Comparison of ENCODE assay signal across 29 cellular contexts in the genomic region with DNA sequence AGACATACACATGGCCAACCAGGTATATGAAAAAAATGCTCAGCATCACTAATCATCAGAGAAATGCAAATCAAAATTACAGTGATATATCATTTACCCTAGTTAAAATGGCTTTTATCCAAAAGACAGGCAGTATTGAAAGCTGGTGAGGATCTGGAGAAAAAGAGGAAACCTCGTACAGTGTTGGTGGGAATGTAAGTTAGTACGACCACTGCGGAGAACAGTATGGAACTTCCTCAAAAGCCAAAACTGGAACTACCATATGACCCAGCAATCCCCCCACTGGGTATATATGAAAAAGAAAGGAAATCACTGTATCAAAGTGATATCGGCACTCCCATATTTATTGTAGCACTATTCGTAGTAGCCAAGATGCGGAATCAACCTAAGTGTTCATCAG.
"Had no signal": no experiment of that assay in that cellular context is flagged by ENCODE, and none has a peak within 500 bp of the region (broad histone marks: within the 10 kb centered on the region; RNA-seq: fewer than 3 reads in every experiment).

No MANE protein-coding gene starts in this region.

- H3K27me3 ChIP-seq: neural progenitor cell, ovary, right lobe of liver, sigmoid colon, suprapubic skin, testis, tibial artery, transverse colon, upper lobe of right lung, uterus had no signal

- DNase-seq: natural killer cell; occipital lobe; ovary; posterior cingulate gyrus; psoas muscle; right cardiac atrium; right lobe of liver; sigmoid colon; small intestine; stimulated activated CD4-positive, alpha-beta T cell treated with anti-CD3 and anti-CD28 coated beads, Interleukin-15, amount 100 ng/mL, for 24 hours; stimulated activated CD4-positive, alpha-beta T cell treated with anti-CD3 and anti-CD28 coated beads, Interleukin-4, amount 100 ng/mL, for 1 hour; stimulated activated CD4-positive, alpha-beta T cell treated with anti-CD3 and anti-CD28 coated beads, Interleukin-4, amount 100 ng/mL, for 4 hours; stimulated activated CD8-positive, alpha-beta memory T cell treated with anti-CD3 and anti-CD28 coated beads, Interleukin-4, amount 100 ng/mL, for 48 hours; stimulated activated naive CD4-positive, alpha-beta T cell; stimulated activated naive CD8-positive, alpha-beta T cell treated with anti-CD3 and anti-CD28 coated beads, Interleukin-15, amount 100 ng/mL, for 72 hours; stimulated activated naive CD8-positive, alpha-beta T cell treated with anti-CD3 and anti-CD28 coated beads, Interleukin-15, Interleukin-2, amounts not matched to agents 100 U/mL and 50 U/mL, for 24 hours; substantia nigra; testis; tibial artery; transverse colon; upper lobe of right lung; uterus had no signal

- H3K4me1 ChIP-seq: neural progenitor cell, parathyroid adenoma, psoas muscle, right lobe of liver, sigmoid colon, suprapubic skin, testis, tibial artery, transverse colon, upper lobe of right lung, uterus had no signal

- H3K4me3 ChIP-seq: neural progenitor cell, ovary, psoas muscle, right lobe of liver, sigmoid colon, suprapubic skin, testis, tibial artery, transverse colon, upper lobe of right lung, uterus had no signal

- H3K4me3 Mint-ChIP-seq: natural killer cell; nephron; neural progenitor cell; stimulated activated memory B cell treated with anti-CD40 and anti-IgM and Interleukin-4, amounts not matched to agents 10 μg/mL and 1 μg/mL and 100 μg/mL, for 72 hours; stimulated activated naive CD8-positive, alpha-beta T cell treated with anti-CD3 and anti-CD28 coated beads, Interleukin-15, amount 100 ng/mL, for 72 hours; type B pancreatic cell had no signal

- H3K9me3 ChIP-seq: ovary, psoas muscle, right lobe of liver, sigmoid colon, suprapubic skin, testis, tibial artery, transverse colon, upper lobe of right lung, uterus had no signal

- H3K27ac ChIP-seq: neural progenitor cell, ovary, parathyroid adenoma, psoas muscle, right lobe of liver, sigmoid colon, suprapubic skin, testis, tibial artery, transverse colon, upper lobe of right lung, uterus had no signal

- H3K9me3 Mint-ChIP-seq: natural killer cell; nephron; neural progenitor cell; stimulated activated memory B cell treated with anti-CD40 and anti-IgM and Interleukin-4, amounts not matched to agents 10 μg/mL and 1 μg/mL and 100 μg/mL, for 72 hours; stimulated activated naive CD8-positive, alpha-beta T cell treated with anti-CD3 and anti-CD28 coated beads, Interleukin-15, amount 100 ng/mL, for 72 hours; type B pancreatic cell had no signal

- H3K27me3 Mint-ChIP-seq: progenitor cell of endocrine pancreas; stimulated activated memory B cell treated with anti-CD40 and anti-IgM and Interleukin-4, amounts not matched to agents 10 μg/mL and 1 μg/mL and 100 μg/mL, for 72 hours; stimulated activated naive CD8-positive, alpha-beta T cell treated with anti-CD3 and anti-CD28 coated beads, Interleukin-15, amount 100 ng/mL, for 72 hours; type B pancreatic cell had no signal

- H3K4me1 Mint-ChIP-seq: nephron; neural progenitor cell; stimulated activated memory B cell treated with anti-CD40 and anti-IgM and Interleukin-4, amounts not matched to agents 10 μg/mL and 1 μg/mL and 100 μg/mL, for 72 hours; stimulated activated naive CD8-positive, alpha-beta T cell treated with anti-CD3 and anti-CD28 coated beads, Interleukin-15, amount 100 ng/mL, for 72 hours had no signal

- H3K27ac Mint-ChIP-seq: natural killer cell; nephron; neural progenitor cell; progenitor cell of endocrine pancreas; stimulated activated memory B cell treated with anti-CD40 and anti-IgM and Interleukin-4, amounts not matched to agents 10 μg/mL and 1 μg/mL and 100 μg/mL, for 72 hours; stimulated activated naive CD8-positive, alpha-beta T cell treated with anti-CD3 and anti-CD28 coated beads, Interleukin-15, amount 100 ng/mL, for 72 hours; type B pancreatic cell had no signal

- ATAC-seq: natural killer cell; psoas muscle; right cardiac atrium; right lobe of liver; stimulated activated memory B cell treated with anti-CD40 and anti-IgM and Interleukin-4, amounts not matched to agents 10 μg/mL and 1 μg/mL and 100 μg/mL, for 72 hours; stimulated activated naive CD8-positive, alpha-beta T cell treated with anti-CD3 and anti-CD28 coated beads, Interleukin-15, amount 100 ng/mL, for 72 hours; stimulated activated naive CD8-positive, alpha-beta T cell treated with anti-CD3 and anti-CD28 coated beads, Interleukin-15, Interleukin-2, amounts not matched to agents 100 U/mL and 50 U/mL, for 24 hours; upper lobe of right lung had no signal

- H3K36me3 ChIP-seq: uterus had no signal
